Comparison of ENCODE assay signal across 3 cellular contexts in the genomic region with DNA sequence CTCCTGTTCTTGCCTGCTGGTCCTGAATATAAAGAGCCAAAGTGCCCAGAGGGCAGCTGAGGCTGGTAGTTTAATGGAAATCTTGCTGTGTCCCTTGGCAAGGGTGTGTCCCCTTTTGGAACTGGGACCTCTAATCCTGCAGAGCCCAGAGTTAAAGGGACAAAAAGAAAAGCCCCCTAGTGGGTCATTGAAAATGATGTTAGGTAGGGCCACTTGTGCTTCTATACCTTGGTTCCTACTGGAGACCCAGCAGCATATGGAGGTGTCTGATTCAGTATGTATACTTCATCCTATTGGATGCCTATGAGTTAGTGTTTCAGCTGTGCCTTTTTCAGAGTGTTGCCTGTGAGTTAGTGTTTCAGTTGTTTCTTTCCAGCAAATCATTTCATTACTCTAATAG.
TF ChIP-seq lines count a peak whose summit lies in the region.

No MANE protein-coding gene starts in this region.

TF ChIP-seq in GM23338, 12 proteins besides CTCF, POLR2A, EP300 and RAD21 (continues in another document):
- TF ChIP-seq, protein P1, sequence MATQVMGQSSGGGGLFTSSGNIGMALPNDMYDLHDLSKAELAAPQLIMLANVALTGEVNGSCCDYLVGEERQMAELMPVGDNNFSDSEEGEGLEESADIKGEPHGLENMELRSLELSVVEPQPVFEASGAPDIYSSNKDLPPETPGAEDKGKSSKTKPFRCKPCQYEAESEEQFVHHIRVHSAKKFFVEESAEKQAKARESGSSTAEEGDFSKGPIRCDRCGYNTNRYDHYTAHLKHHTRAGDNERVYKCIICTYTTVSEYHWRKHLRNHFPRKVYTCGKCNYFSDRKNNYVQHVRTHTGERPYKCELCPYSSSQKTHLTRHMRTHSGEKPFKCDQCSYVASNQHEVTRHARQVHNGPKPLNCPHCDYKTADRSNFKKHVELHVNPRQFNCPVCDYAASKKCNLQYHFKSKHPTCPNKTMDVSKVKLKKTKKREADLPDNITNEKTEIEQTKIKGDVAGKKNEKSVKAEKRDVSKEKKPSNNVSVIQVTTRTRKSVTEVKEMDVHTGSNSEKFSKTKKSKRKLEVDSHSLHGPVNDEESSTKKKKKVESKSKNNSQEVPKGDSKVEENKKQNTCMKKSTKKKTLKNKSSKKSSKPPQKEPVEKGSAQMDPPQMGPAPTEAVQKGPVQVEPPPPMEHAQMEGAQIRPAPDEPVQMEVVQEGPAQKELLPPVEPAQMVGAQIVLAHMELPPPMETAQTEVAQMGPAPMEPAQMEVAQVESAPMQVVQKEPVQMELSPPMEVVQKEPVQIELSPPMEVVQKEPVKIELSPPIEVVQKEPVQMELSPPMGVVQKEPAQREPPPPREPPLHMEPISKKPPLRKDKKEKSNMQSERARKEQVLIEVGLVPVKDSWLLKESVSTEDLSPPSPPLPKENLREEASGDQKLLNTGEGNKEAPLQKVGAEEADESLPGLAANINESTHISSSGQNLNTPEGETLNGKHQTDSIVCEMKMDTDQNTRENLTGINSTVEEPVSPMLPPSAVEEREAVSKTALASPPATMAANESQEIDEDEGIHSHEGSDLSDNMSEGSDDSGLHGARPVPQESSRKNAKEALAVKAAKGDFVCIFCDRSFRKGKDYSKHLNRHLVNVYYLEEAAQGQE (IDR thresholded peaks at IDR 0.05; ENCODE audit: unreplicated experiment) = no peak
- TF ChIP-seq ZNF331 (CRISPR knock-in tag; IDR thresholded peaks at IDR 0.05; ENCODE audit: low read depth) = no peak
- TF ChIP-seq CREB1 (CRISPR knock-in tag; IDR thresholded peaks at IDR 0.05; ENCODE audit: low read depth) = no peak

TF ChIP-seq in IMR-90, 13 proteins besides CTCF, POLR2A, EP300 and RAD21:
- TF ChIP-seq CEBPB (IDR thresholded peaks at IDR 0.05; ENCODE audit: low read depth, low read length) = no peak
- no peak for TF ChIP-seq FOS (IDR thresholded peaks at IDR 0.05; ENCODE audit: low read depth, low read length)
- no peak for TF ChIP-seq MAFK (IDR thresholded peaks at IDR 0.05; ENCODE audit: low read depth, low read length)
- no peak for TF ChIP-seq MAZ (IDR thresholded peaks at IDR 0.05; ENCODE audit: borderline replicate concordance, low read depth, low read length)
- TF ChIP-seq, protein P2, sequence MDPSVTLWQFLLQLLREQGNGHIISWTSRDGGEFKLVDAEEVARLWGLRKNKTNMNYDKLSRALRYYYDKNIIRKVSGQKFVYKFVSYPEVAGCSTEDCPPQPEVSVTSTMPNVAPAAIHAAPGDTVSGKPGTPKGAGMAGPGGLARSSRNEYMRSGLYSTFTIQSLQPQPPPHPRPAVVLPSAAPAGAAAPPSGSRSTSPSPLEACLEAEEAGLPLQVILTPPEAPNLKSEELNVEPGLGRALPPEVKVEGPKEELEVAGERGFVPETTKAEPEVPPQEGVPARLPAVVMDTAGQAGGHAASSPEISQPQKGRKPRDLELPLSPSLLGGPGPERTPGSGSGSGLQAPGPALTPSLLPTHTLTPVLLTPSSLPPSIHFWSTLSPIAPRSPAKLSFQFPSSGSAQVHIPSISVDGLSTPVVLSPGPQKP (IDR thresholded peaks at IDR 0.05; ENCODE audit: borderline replicate concordance, low read depth, low read length) = no peak
- TF ChIP-seq NFE2L2 (IDR thresholded peaks at IDR 0.05; ENCODE audit: low read depth, low read length) = no peak
- TF ChIP-seq CHD1 (IDR thresholded peaks at IDR 0.05; ENCODE audit: low read depth, low read length) = no peak
- TF ChIP-seq RFX5 (IDR thresholded peaks at IDR 0.05; ENCODE audit: low read depth, low read length) = no peak
- no peak for TF ChIP-seq MXI1 (IDR thresholded peaks at IDR 0.05; ENCODE audit: borderline replicate concordance, low read depth, low read length)
- TF ChIP-seq USF2 (IDR thresholded peaks at IDR 0.05; ENCODE audit: low read depth, low read length) = no peak
- TF ChIP-seq BHLHE40 (IDR thresholded peaks at IDR 0.05; ENCODE audit: low read depth, low read length) = no peak
- no peak for TF ChIP-seq SMC3 (IDR thresholded peaks at IDR 0.05; ENCODE audit: low read depth, low read length)
TF ChIP-seq in IMR-90: peak in this region for 0.

TF ChIP-seq in K562, 482 proteins besides CTCF, POLR2A, EP300 and RAD21:
- TF ChIP-seq ZNF224 (CRISPR knock-in tag; IDR thresholded peaks at IDR 0.05) (no peak), KDM2B (CRISPR knock-in tag; IDR thresholded peaks at IDR 0.05) (no peak), ESRRA (IDR thresholded peaks at IDR 0.05; ENCODE audit: borderline replicate concordance, low read depth) (no peak), PTRF (tag; IDR thresholded peaks at IDR 0.05) (no peak), FOXM1 (IDR thresholded peaks at IDR 0.05; ENCODE audit: low read depth) (no peak), FOXM1 (CRISPR knock-in tag; IDR thresholded peaks at IDR 0.05; ENCODE audit: low read depth) (no peak), HMG20B (CRISPR knock-in tag; IDR thresholded peaks at IDR 0.05) (no peak), TCF15 (CRISPR knock-in tag; IDR thresholded peaks at IDR 0.05) (no peak), OTX1 (CRISPR knock-in tag; IDR thresholded peaks at IDR 0.05) (no peak), MTA2 (IDR thresholded peaks at IDR 0.05; ENCODE audit: low read depth) (no peak), TGIF2 (CRISPR knock-in tag; IDR thresholded peaks at IDR 0.05) (no peak), GABPB1 (CRISPR knock-in tag; IDR thresholded peaks at IDR 0.05) (no peak), POLR2B (IDR thresholded peaks at IDR 0.05; ENCODE audit: low read depth, partially characterized antibody) (no peak), CHD2 (IDR thresholded peaks at IDR 0.05; ENCODE audit: low read depth, low read length) (no peak), CBFB (CRISPR knock-in tag; IDR thresholded peaks at IDR 0.05) (no peak), SLC30A9 (CRISPR knock-in tag; IDR thresholded peaks at IDR 0.05) (no peak), ARID1B (IDR thresholded peaks at IDR 0.05) (no peak), TBL1XR1 (IDR thresholded peaks at IDR 0.05; ENCODE audit: low read length in 2 of 2) (no peak), DEAF1 (CRISPR knock-in tag; IDR thresholded peaks at IDR 0.05) (no peak)
- TF ChIP-seq, protein P3, sequence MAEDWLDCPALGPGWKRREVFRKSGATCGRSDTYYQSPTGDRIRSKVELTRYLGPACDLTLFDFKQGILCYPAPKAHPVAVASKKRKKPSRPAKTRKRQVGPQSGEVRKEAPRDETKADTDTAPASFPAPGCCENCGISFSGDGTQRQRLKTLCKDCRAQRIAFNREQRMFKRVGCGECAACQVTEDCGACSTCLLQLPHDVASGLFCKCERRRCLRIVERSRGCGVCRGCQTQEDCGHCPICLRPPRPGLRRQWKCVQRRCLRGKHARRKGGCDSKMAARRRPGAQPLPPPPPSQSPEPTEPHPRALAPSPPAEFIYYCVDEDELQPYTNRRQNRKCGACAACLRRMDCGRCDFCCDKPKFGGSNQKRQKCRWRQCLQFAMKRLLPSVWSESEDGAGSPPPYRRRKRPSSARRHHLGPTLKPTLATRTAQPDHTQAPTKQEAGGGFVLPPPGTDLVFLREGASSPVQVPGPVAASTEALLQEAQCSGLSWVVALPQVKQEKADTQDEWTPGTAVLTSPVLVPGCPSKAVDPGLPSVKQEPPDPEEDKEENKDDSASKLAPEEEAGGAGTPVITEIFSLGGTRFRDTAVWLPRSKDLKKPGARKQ (CRISPR knock-in tag; IDR thresholded peaks at IDR 0.05) = no peak
